ENCODE assay signal across 24 cellular contexts in the genomic region with DNA sequence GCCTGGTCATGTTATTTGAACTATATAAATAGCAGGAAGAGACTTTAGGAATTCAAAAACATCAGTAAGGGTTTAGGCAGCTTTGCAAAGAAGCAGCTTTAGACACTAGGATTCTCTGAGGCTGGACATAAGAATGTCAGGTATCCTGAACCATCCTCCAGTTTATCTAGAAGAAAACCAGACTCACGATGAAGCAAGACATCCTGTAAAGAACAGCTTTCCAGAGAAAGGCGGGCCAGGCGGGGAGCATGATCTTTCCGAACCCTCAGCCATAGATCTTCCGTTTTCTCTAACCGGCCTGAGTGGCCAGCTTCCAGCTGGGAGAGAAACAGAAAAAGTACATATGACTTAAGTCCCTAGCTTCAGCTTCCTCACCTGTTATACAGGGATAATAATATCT. TPM values are rescaled to one million over a fixed set of nuclear protein-coding genes. Genes with fewer than 3 reads are reported as not detected.
DNase-seq lines count a peak whose midpoint lies in the region; ATAC-seq and TF ChIP-seq lines count a peak whose summit lies in the region.
"Had no signal": no experiment of that assay in that cellular context is flagged by ENCODE, and none has a peak within 500 bp of the region (broad histone marks: within the 10 kb centered on the region; RNA-seq: fewer than 3 reads in every experiment).

No MANE protein-coding gene starts in this region.

- H3K27ac ChIP-seq in vagina: no peak overlapping the region
- H3K27ac ChIP-seq: A549; BLaER1 treated with 17β-estradiol and CSF1 and Interleukin-3, amounts not matched to agents 10 nM and 100 nM had no signal

- H3K27me3 ChIP-seq in vagina: no peaks in the 10 kb centered on the region
- H3K27me3 ChIP-seq: BE2C; BLaER1 treated with 17β-estradiol and CSF1 and Interleukin-3, amounts not matched to agents 10 nM and 100 nM had no signal

- peaks cover 77% of the 10 kb centered on the region for H3K36me3 Mint-ChIP-seq in activated CD8-positive, alpha-beta T cell treated with anti-CD3 and anti-CD28 coated beads, Interleukin-2, amount 10 ng/mL, durations not matched to agents 7 days and 5 days (ENCODE audit: low read depth)
- H3K36me3 Mint-ChIP-seq in activated CD8-positive, alpha-beta T cell treated with anti-CD3 and anti-CD28 coated beads for 36 hours (ENCODE audit: low read depth): peaks cover 66% of the 10 kb centered on the region

- CTCF ChIA-PET in activated CD8-positive, alpha-beta T cell treated with anti-CD3 and anti-CD28 coated beads, Interleukin-2, amount 10 ng/mL, durations not matched to agents 7 days and 5 days (lab: Charles Lee): interaction anchor here (0.7 to 0.8 kb wide), 2 partner anchors 16 to 19 kb away, joined by 3 read pairs; no protein-coding TSS in a partner anchor
- CTCF ChIA-PET in activated CD8-positive, alpha-beta T cell treated with anti-CD3 and anti-CD28 coated beads for 36 hours (lab: Charles Lee): interaction anchor here (1.2 kb wide), 1 partner anchor 31 kb away, joined by 3 read pairs; no protein-coding TSS in a partner anchor

- H3K4me1 ChIP-seq in vagina: no peaks in the 10 kb centered on the region
- H3K4me1 ChIP-seq: A549; BE2C; BLaER1 treated with 17β-estradiol and CSF1 and Interleukin-3, amounts not matched to agents 10 nM and 100 nM had no signal

- DNase-seq in activated CD8-positive, alpha-beta T cell treated with anti-CD3 and anti-CD28 coated beads, Interleukin-2, amount 10 ng/mL, durations not matched to agents 7 days and 5 days: no peak
- no peak for DNase-seq in activated CD8-positive, alpha-beta T cell treated with anti-CD3 and anti-CD28 coated beads for 36 hours
- peak; percentile 17 for DNase-seq in ELF-1 (ENCODE audit: low read depth, low spot score)
- DNase-seq in amniotic epithelial cell (ENCODE audit: low read depth): peak; percentile 95
- DNase-seq in omental fat pad (ENCODE audit: low spot score): no peak
- no peak for DNase-seq in vagina (ENCODE audit: extremely low spot score in 2 of 2)
- DNase-seq: 8988T; ACHN; AML-193; BE2C; CD4-positive, alpha-beta T cell; CD8-positive, alpha-beta memory T cell; DMS 273 treated with DMSO at 0.1 percent for 48 hours; DMS79; EL; GF-D8; H9 had no signal

- intact Hi-C loops in activated CD8-positive, alpha-beta T cell treated with anti-CD3 and anti-CD28 coated beads for 36 hours (cut with micrococcal nuclease): no loop called here
- intact Hi-C loops in vagina (cut with DNase I): no loop called here

- H3K4me3 ChIP-seq in vagina: no peak overlapping the region
- H3K4me3 ChIP-seq: A549; BLaER1 treated with 17β-estradiol and CSF1 and Interleukin-3, amounts not matched to agents 10 nM and 100 nM; GM23338 had no signal

- peaks cover 14% of the 10 kb centered on the region for H3K4me1 Mint-ChIP-seq in activated CD8-positive, alpha-beta T cell treated with anti-CD3 and anti-CD28 coated beads, Interleukin-2, amount 10 ng/mL, durations not matched to agents 7 days and 5 days (ENCODE audit: low read depth)
- peaks cover 4% of the 10 kb centered on the region for H3K4me1 Mint-ChIP-seq in activated CD8-positive, alpha-beta T cell treated with anti-CD3 and anti-CD28 coated beads for 36 hours (ENCODE audit: low read depth)
- H3K4me1 Mint-ChIP-seq: CD14-positive monocyte, GM23338, H9 had no signal

- ATAC-seq in activated CD8-positive, alpha-beta T cell treated with anti-CD3 and anti-CD28 coated beads, Interleukin-2, amount 10 ng/mL, durations not matched to agents 7 days and 5 days: no peak
- ATAC-seq in activated CD8-positive, alpha-beta T cell treated with anti-CD3 and anti-CD28 coated beads for 36 hours: no peak
- ATAC-seq in omental fat pad (ENCODE audit: low FRiP score) (peak; percentile 49), GM19324 (IDR thresholded peaks at IDR 0.05; ENCODE audit: low FRiP score, unreplicated experiment) (no peak), HG03460 (IDR thresholded peaks at IDR 0.05; ENCODE audit: unreplicated experiment) (no peak)
- ATAC-seq: A549, GM23338, HCT116 had no signal

- H3K27me3 Mint-ChIP-seq in activated CD8-positive, alpha-beta T cell treated with anti-CD3 and anti-CD28 coated beads, Interleukin-2, amount 10 ng/mL, durations not matched to agents 7 days and 5 days (ENCODE audit: low read depth): no peaks in the 10 kb centered on the region
- no peaks in the 10 kb centered on the region for H3K27me3 Mint-ChIP-seq in activated CD8-positive, alpha-beta T cell treated with anti-CD3 and anti-CD28 coated beads for 36 hours
- H3K27me3 Mint-ChIP-seq: CD4-positive, alpha-beta T cell had no signal

- peak overlapping the region; percentile 33 for H3K27ac Mint-ChIP-seq in activated CD8-positive, alpha-beta T cell treated with anti-CD3 and anti-CD28 coated beads, Interleukin-2, amount 10 ng/mL, durations not matched to agents 7 days and 5 days
- H3K27ac Mint-ChIP-seq in activated CD8-positive, alpha-beta T cell treated with anti-CD3 and anti-CD28 coated beads for 36 hours: no peak overlapping the region
- H3K27ac Mint-ChIP-seq: CD14-positive monocyte; CD4-positive, alpha-beta T cell; GM23338 had no signal

- POLR2A ChIA-PET in activated CD8-positive, alpha-beta T cell treated with anti-CD3 and anti-CD28 coated beads, Interleukin-2, amount 10 ng/mL, durations not matched to agents 7 days and 5 days (lab: Charles Lee): interaction anchor here (0.6 to 1.1 kb wide), 2 partner anchors 10 to 50 kb away, joined by 3 to 4 read pairs; no protein-coding TSS in a partner anchor
- POLR2A ChIA-PET in activated CD8-positive, alpha-beta T cell treated with anti-CD3 and anti-CD28 coated beads for 36 hours (lab: Charles Lee): no interaction called here

- H3K36me3 ChIP-seq in vagina: peaks cover 0 to 76% of the 10 kb centered on the region in 2 donors

- no peak for TF ChIP-seq CTCF in activated CD8-positive, alpha-beta T cell treated with anti-CD3 and anti-CD28 coated beads for 36 hours (IDR thresholded peaks at IDR 0.05)
- TF ChIP-seq CTCF in omental fat pad (IDR thresholded peaks at IDR 0.05) (no peak), vagina (IDR thresholded peaks at IDR 0.05) (no peak)

- H3K9me3 Mint-ChIP-seq in activated CD8-positive, alpha-beta T cell treated with anti-CD3 and anti-CD28 coated beads, Interleukin-2, amount 10 ng/mL, durations not matched to agents 7 days and 5 days (ENCODE audit: insufficient read depth): peaks cover 4% of the 10 kb centered on the region
- peaks cover 12% of the 10 kb centered on the region for H3K9me3 Mint-ChIP-seq in activated CD8-positive, alpha-beta T cell treated with anti-CD3 and anti-CD28 coated beads for 36 hours

- TF ChIP-seq POLR2A in vagina (IDR thresholded peaks at IDR 0.05): no peak

- H3K9me3 ChIP-seq in vagina: no peaks in the 10 kb centered on the region

- H3K4me3 Mint-ChIP-seq in activated CD8-positive, alpha-beta T cell treated with anti-CD3 and anti-CD28 coated beads, Interleukin-2, amount 10 ng/mL, durations not matched to agents 7 days and 5 days: no peak overlapping the region
- H3K4me3 Mint-ChIP-seq in activated CD8-positive, alpha-beta T cell treated with anti-CD3 and anti-CD28 coated beads for 36 hours: no peak overlapping the region
- H3K4me3 Mint-ChIP-seq: CD14-positive monocyte; CD4-positive, alpha-beta T cell; CD8-positive, alpha-beta memory T cell; GM23338; H9 had no signal

RNA-seq across cellular contexts. Expression of gene RBBP5, which starts 39.3 kb away (rescaled TPM):
- total RNA-seq in activated CD8-positive, alpha-beta T cell treated with anti-CD3 and anti-CD28 coated beads, Interleukin-2, amount 10 ng/mL, durations not matched to agents 7 days and 5 days: 10 to 100 TPM; 20.3 to 22.0 TPM
- total RNA-seq in activated CD8-positive, alpha-beta T cell treated with anti-CD3 and anti-CD28 coated beads for 36 hours: 10 to 100 TPM; 18.8 to 21.6 TPM
- total RNA-seq in omental fat pad: 10 to 100 TPM; 11.9 to 15.6 (median 12.8) TPM
- total RNA-seq in vagina: 11.3 TPM

RNA-seq across cellular contexts. Expression of gene DSTYK, which starts 50.4 kb away (rescaled TPM):
- total RNA-seq in activated CD8-positive, alpha-beta T cell treated with anti-CD3 and anti-CD28 coated beads, Interleukin-2, amount 10 ng/mL, durations not matched to agents 7 days and 5 days: 10 to 100 TPM in 1 of 2 experiments, 1 to 10 TPM in 1; 9.7 to 10.4 TPM
- total RNA-seq in activated CD8-positive, alpha-beta T cell treated with anti-CD3 and anti-CD28 coated beads for 36 hours: 10 to 100 TPM; 10.0 to 10.7 TPM
- total RNA-seq in omental fat pad: 10 to 100 TPM in 3 of 4 donors, 1 to 10 TPM in 1; 7.6 to 13.0 (median 11.4) TPM
- total RNA-seq in vagina: 12.0 TPM

Comparison
In these comparisons a context has a peak if more than half of its experiments do, and no peak if none do; other contexts are left out.
1. DNase-seq: peak in ELF-1 (single experiment) and amniotic epithelial cell (single experiment); none in activated CD8-positive, alpha-beta T cell treated with anti-CD3 and anti-CD28 coated beads, Interleukin-2, amount 10 ng/mL, durations not matched to agents 7 days and 5 days (single experiment), activated CD8-positive, alpha-beta T cell treated with anti-CD3 and anti-CD28 coated beads for 36 hours (single experiment), omental fat pad (single experiment) and vagina (0 of 2).